Comparison of ENCODE assay signal across 14 cellular contexts in genomic region chr6:7991536-7991935, GRCh38.
DNase-seq lines count a peak whose midpoint lies in the region; ATAC-seq and TF ChIP-seq lines count a peak whose summit lies in the region.
"Had no signal": no experiment of that assay in that cellular context is flagged by ENCODE, and none has a peak within 500 bp of the region (broad histone marks: within the 10 kb centered on the region; RNA-seq: fewer than 3 reads in every experiment).

No MANE protein-coding gene starts in this region.

- H3K4me1 ChIP-seq in KMS-11 (ENCODE audit: low read depth, poor library complexity, severe bottlenecking), result peaks cover 37% of the 10 kb centered on the region
- peaks cover 6% of the 10 kb centered on the region for H3K4me1 ChIP-seq in mesenchymal stem cell (ENCODE audit: control insufficient read depth, insufficient read depth, low read depth, low read length)
- H3K4me1 ChIP-seq: BLaER1 had no signal

- H4K8ac ChIP-seq in mesenchymal stem cell (ENCODE audit: low read length), result peak overlapping the region; percentile 61

- H3K14ac ChIP-seq in mesenchymal stem cell (ENCODE audit: low read length in 2 of 2), result no peak overlapping the region

- H3K4me2 ChIP-seq in KMS-11 (peak overlapping the region; percentile 23), mesenchymal stem cell (ENCODE audit: low read length, poor library complexity, severe bottlenecking) (no peak overlapping the region)
- H3K4me2 ChIP-seq: BLaER1 had no signal

- no peak overlapping the region for H4K91ac ChIP-seq in mesenchymal stem cell (ENCODE audit: low read length)

- no peak overlapping the region for H2BK15ac ChIP-seq in mesenchymal stem cell (ENCODE audit: low read depth, poor library complexity, severe bottlenecking)

- no peaks in the 10 kb centered on the region for H3K79me1 ChIP-seq in mesenchymal stem cell (replicated peaks; ENCODE audit: low read length, poor library complexity, severe bottlenecking)

- H2BK5ac ChIP-seq in mesenchymal stem cell (ENCODE audit: low read depth, low read length, poor library complexity, severe bottlenecking), result no peak overlapping the region

- H3K4me3 ChIP-seq in KMS-11 (IDR thresholded peaks at IDR 0.05; ENCODE audit: insufficient read depth, low read depth, low read length) (no peak overlapping the region), mesenchymal stem cell (ENCODE audit: insufficient read depth in 1 of 2, low read depth in 1 of 2, low read length in 2 of 2) (peak overlapping the region in 1 of 2 experiments; percentile 54)
- H3K4me3 ChIP-seq: BLaER1, coronary artery had no signal

- ATAC-seq in GM19023 (IDR thresholded peaks at IDR 0.05; ENCODE audit: unreplicated experiment) (peak; percentile 17), GM21786 (IDR thresholded peaks at IDR 0.05; ENCODE audit: unreplicated experiment) (peak; percentile 6), left lobe of liver (no peak)

- H3K9me3 ChIP-seq in mesenchymal stem cell (ENCODE audit: control insufficient read depth, low read length), result no peaks in the 10 kb centered on the region

- H3K27ac ChIP-seq in KMS-11 (no peak overlapping the region), mesenchymal stem cell (ENCODE audit: low read length, poor library complexity, severe bottlenecking) (no peak overlapping the region)
- H3K27ac ChIP-seq: BLaER1, coronary artery had no signal

- no peak overlapping the region for H3K18ac ChIP-seq in mesenchymal stem cell (ENCODE audit: low read depth in 1 of 2, low read length in 2 of 2)

- no peak overlapping the region for H2AK5ac ChIP-seq in mesenchymal stem cell (ENCODE audit: low read length, severe bottlenecking)

- no peak overlapping the region for H3K4ac ChIP-seq in mesenchymal stem cell (ENCODE audit: low read depth in 1 of 2, low read length in 2 of 2)

- no peaks in the 10 kb centered on the region for H3K79me2 ChIP-seq in KMS-11 (ENCODE audit: insufficient read depth, low read depth)

- H2BK120ac ChIP-seq in mesenchymal stem cell (ENCODE audit: low read depth, low read length), result no peak overlapping the region

- H3K9ac ChIP-seq in KMS-11 (no peak overlapping the region), mesenchymal stem cell (ENCODE audit: low read length) (peak overlapping the region; percentile 56)
- H3K9ac ChIP-seq: BLaER1 had no signal

- TF ChIP-seq CTCF in KMS-11 (conservative IDR thresholded peaks at IDR 0.05; ENCODE audit: low read depth, low read length), result no peak

- no peak for DNase-seq in mesenchymal stem cell
- DNase-seq in 8988T, result no peak
- DNase-seq in left lobe of liver (ENCODE audit: low spot score), result no peak
- no peak for DNase-seq in occipital lobe (lab: John Stamatoyannopoulos, UW)
- DNase-seq: activated CD4-positive, CD25-positive, alpha-beta regulatory T cell; DMS79 treated with DMSO at 0.1 percent for 48 hours; NCI-H2081 treated with DMSO at 0.1 percent for 48 hours; stimulated activated CD4-positive, alpha-beta T cell treated with anti-CD3 and anti-CD28 coated beads, Interleukin-4, amount 100 ng/mL, for 24 hours; stimulated activated naive B cell treated with anti-CD40 and anti-IgM and Interleukin-4, amounts not matched to agents 10 μg/mL and 1 μg/mL and 100 μg/mL, for 72 hours had no signal

- H3K36me3 ChIP-seq in KMS-11 (ENCODE audit: insufficient read depth) (no peaks in the 10 kb centered on the region), mesenchymal stem cell (ENCODE audit: control insufficient read depth in 1 of 2, insufficient read depth in 2 of 2, low read depth in 1 of 2, low read length in 2 of 2) (no peaks in the 10 kb centered on the region)
- H3K36me3 ChIP-seq: BLaER1 had no signal

- peak overlapping the region; percentile 3; the same call in 1 of the 2 replicates for H2AFZ ChIP-seq in KMS-11 (ENCODE audit: low read depth)
- H2AFZ ChIP-seq in mesenchymal stem cell (ENCODE audit: low read depth, low read length), result no peak overlapping the region

- 80% methylated on average over 1 of the region's 1 CpG for WGBS in mesenchymal stem cell

- H3K23ac ChIP-seq in mesenchymal stem cell (ENCODE audit: low read length in 2 of 2), result no peak overlapping the region

- H3K27me3 ChIP-seq in KMS-11 (ENCODE audit: insufficient read depth, low read depth), result no peaks in the 10 kb centered on the region
- no peaks in the 10 kb centered on the region for H3K27me3 ChIP-seq in mesenchymal stem cell (ENCODE audit: control insufficient read depth in 1 of 2, insufficient read depth in 1 of 2, low read length in 2 of 2)
- H3K27me3 ChIP-seq: BLaER1 had no signal

- H2BK12ac ChIP-seq in mesenchymal stem cell (ENCODE audit: low read length in 2 of 2), result no peak overlapping the region

- H4K20me1 ChIP-seq in KMS-11 (ENCODE audit: insufficient read depth), result no peaks in the 10 kb centered on the region
- H4K20me1 ChIP-seq: BLaER1 had no signal
